1 cellular context compared by ENCODE assay signal in the genomic region with DNA sequence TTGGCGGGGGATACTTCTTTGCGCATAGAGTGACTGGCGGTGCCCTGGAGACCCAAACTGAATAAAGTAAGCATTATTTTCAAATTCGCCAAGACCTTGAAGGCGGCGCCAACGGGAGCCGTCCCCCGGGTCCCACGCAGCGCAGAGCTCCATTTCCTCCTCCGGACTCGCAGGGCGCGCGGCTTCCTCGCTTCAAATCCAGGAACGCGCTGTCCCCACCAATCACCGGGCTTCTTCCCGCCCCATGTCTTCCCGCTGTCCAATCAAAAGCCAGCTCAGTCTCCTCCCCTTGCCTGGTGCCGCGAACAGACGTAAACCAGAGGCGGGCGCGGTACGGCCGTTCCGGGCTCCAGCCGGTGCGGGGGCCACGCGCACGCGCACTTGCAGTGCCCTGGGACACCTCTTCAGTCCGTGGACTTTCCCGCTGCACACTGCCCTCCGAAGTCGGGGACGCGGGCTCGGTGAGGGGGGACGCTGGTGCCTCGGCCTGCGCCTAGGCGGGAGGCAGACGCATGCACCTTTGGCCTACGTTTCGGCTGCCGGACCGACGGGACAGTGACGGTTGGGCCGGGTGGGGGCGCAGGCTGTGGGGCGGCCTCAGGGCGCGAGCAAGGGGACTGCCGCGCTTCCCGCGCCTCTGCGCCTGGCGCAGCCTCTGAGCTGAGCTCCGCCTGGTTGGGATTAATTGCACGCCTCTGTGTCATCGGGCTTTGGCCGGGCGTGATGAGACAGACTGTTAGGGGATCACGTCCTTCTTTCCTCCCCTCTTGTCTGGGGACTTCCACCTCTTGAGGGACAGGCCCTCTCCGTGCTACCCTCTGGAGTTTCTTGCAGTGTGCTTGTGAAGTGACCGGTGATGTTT.
TF ChIP-seq lines count a peak whose summit lies in the region.

A gene with protein sequence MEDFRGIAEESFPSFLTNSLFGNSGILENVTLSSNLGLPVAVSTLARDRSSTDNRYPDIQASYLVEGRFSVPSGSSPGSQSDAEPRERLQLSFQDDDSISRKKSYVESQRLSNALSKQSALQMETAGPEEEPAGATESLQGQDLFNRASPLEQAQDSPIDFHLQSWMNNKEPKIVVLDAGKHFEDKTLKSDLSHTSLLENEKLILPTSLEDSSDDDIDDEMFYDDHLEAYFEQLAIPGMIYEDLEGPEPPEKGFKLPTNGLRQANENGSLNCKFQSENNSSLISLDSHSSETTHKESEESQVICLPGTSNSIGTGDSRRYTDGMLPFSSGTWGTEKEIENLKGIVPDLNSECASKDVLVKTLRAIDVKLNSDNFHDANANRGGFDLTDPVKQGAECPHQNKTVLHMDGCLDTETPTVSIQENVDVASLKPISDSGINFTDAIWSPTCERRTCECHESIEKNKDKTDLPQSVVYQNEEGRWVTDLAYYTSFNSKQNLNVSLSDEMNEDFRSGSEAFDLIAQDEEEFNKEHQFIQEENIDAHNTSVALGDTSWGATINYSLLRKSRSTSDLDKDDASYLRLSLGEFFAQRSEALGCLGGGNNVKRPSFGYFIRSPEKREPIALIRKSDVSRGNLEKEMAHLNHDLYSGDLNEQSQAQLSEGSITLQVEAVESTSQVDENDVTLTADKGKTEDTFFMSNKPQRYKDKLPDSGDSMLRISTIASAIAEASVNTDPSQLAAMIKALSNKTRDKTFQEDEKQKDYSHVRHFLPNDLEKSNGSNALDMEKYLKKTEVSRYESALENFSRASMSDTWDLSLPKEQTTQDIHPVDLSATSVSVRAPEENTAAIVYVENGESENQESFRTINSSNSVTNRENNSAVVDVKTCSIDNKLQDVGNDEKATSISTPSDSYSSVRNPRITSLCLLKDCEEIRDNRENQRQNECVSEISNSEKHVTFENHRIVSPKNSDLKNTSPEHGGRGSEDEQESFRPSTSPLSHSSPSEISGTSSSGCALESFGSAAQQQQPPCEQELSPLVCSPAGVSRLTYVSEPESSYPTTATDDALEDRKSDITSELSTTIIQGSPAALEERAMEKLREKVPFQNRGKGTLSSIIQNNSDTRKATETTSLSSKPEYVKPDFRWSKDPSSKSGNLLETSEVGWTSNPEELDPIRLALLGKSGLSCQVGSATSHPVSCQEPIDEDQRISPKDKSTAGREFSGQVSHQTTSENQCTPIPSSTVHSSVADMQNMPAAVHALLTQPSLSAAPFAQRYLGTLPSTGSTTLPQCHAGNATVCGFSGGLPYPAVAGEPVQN (N-terminal part only) (plus strand): TSS at position 386 of the 862 bp plus-strand sequence. CDS start 8,063 bp downstream, outside the sequence.

TF ChIP-seq in HepG2, 621 proteins besides CTCF, POLR2A, EP300 and RAD21 (continued from another document and continues in another):
- TF ChIP-seq, protein P1, sequence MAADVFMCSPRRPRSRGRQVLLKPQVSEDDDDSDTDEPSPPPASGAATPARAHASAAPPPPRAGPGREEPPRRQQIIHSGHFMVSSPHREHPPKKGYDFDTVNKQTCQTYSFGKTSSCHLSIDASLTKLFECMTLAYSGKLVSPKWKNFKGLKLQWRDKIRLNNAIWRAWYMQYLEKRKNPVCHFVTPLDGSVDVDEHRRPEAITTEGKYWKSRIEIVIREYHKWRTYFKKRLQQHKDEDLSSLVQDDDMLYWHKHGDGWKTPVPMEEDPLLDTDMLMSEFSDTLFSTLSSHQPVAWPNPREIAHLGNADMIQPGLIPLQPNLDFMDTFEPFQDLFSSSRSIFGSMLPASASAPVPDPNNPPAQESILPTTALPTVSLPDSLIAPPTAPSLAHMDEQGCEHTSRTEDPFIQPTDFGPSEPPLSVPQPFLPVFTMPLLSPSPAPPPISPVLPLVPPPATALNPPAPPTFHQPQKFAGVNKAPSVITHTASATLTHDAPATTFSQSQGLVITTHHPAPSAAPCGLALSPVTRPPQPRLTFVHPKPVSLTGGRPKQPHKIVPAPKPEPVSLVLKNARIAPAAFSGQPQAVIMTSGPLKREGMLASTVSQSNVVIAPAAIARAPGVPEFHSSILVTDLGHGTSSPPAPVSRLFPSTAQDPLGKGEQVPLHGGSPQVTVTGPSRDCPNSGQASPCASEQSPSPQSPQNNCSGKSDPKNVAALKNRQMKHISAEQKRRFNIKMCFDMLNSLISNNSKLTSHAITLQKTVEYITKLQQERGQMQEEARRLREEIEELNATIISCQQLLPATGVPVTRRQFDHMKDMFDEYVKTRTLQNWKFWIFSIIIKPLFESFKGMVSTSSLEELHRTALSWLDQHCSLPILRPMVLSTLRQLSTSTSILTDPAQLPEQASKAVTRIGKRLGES (CRISPR knock-in tag; IDR thresholded peaks at IDR 0.05; ENCODE audit: borderline replicate concordance) = peak; percentile 68; the same call in 1 of the 2 replicates
- TF ChIP-seq PAF1 (CRISPR knock-in tag; IDR thresholded peaks at IDR 0.05) (no peak), ZC3H13 (CRISPR knock-in tag; IDR thresholded peaks at IDR 0.05) (peak; percentile 89), TARDBP (CRISPR knock-in tag; IDR thresholded peaks at IDR 0.05) (peak; percentile 30; the same call in 1 of the 2 replicates), IKZF4 (CRISPR knock-in tag; IDR thresholded peaks at IDR 0.05; ENCODE audit: borderline replicate concordance, low read depth, not compliant biosample characterization) (peak; percentile 69), POLR2AphosphoS2 (IDR thresholded peaks at IDR 0.05; ENCODE audit: low read depth, low read length) (no peak), HOXA5 (CRISPR knock-in tag; IDR thresholded peaks at IDR 0.05) (peak; percentile 87; the same call in 1 of the 2 replicates), KLF13 (CRISPR knock-in tag; IDR thresholded peaks at IDR 0.05) (no peak), CBX1 (IDR thresholded peaks at IDR 0.05; ENCODE audit: low read depth) (peak; percentile 64), SAP130 (CRISPR knock-in tag; IDR thresholded peaks at IDR 0.05; ENCODE audit: low read depth) (peak; percentile 88), NCOR1 (IDR thresholded peaks at IDR 0.05; ENCODE audit: borderline replicate concordance, low read length) (no peak), XRCC5 (optimal IDR thresholded peaks at IDR 0.05; ENCODE audit: low read length) (peak; percentile 71), RNF2 (conservative IDR thresholded peaks at IDR 0.05; ENCODE audit: low read depth) (0 out of 2 replicates have a peak, but pooled peaks have one; percentile 29), ZFP90 (CRISPR knock-in tag; IDR thresholded peaks at IDR 0.05; ENCODE audit: borderline replicate concordance) (peak; percentile 88), ZNF256 (CRISPR knock-in tag; conservative IDR thresholded peaks at IDR 0.05) (peak; percentile 95), HOXA3 (CRISPR knock-in tag; IDR thresholded peaks at IDR 0.05) (peak; percentile 86), WIZ (CRISPR knock-in tag; IDR thresholded peaks at IDR 0.05) (peak; percentile 36; the same call in 1 of the 2 replicates), JARID2 (CRISPR knock-in tag; IDR thresholded peaks at IDR 0.05; ENCODE audit: insufficient replicate concordance) (no peak), NFKB2 (CRISPR knock-in tag; IDR thresholded peaks at IDR 0.05; ENCODE audit: borderline replicate concordance) (peak; percentile 72; the same call in 1 of the 2 replicates), ARNT (IDR thresholded peaks at IDR 0.05) (no peak), RELA (CRISPR knock-in tag; IDR thresholded peaks at IDR 0.05) (peak; percentile 91), STAG1 (CRISPR knock-in tag; IDR thresholded peaks at IDR 0.05) (no peak; the same call in 1 of the 2 replicates), ZNF75D (CRISPR knock-in tag; IDR thresholded peaks at IDR 0.05; ENCODE audit: borderline replicate concordance) (no peak)
- TF ChIP-seq, protein P2, sequence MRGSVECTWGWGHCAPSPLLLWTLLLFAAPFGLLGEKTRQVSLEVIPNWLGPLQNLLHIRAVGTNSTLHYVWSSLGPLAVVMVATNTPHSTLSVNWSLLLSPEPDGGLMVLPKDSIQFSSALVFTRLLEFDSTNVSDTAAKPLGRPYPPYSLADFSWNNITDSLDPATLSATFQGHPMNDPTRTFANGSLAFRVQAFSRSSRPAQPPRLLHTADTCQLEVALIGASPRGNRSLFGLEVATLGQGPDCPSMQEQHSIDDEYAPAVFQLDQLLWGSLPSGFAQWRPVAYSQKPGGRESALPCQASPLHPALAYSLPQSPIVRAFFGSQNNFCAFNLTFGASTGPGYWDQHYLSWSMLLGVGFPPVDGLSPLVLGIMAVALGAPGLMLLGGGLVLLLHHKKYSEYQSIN (CRISPR knock-in tag; IDR thresholded peaks at IDR 0.05; ENCODE audit: borderline replicate concordance) = no peak
- TF ChIP-seq, protein P3, sequence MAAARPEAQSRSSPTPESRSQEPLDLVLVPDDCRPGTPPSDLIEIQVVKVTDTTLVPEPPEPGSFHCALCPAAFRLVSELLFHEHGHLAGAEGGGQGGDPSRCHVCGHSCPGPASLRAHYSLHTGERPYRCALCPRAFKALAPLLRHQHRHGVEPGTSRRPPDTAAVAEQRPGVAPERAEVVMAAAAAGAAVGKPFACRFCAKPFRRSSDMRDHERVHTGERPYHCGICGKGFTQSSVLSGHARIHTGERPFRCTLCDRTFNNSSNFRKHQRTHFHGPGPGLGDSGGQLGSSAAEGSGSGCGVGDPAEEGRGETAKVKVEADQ (CRISPR knock-in tag; IDR thresholded peaks at IDR 0.05; ENCODE audit: borderline replicate concordance) = peak; percentile 90
- TF ChIP-seq, protein P4, sequence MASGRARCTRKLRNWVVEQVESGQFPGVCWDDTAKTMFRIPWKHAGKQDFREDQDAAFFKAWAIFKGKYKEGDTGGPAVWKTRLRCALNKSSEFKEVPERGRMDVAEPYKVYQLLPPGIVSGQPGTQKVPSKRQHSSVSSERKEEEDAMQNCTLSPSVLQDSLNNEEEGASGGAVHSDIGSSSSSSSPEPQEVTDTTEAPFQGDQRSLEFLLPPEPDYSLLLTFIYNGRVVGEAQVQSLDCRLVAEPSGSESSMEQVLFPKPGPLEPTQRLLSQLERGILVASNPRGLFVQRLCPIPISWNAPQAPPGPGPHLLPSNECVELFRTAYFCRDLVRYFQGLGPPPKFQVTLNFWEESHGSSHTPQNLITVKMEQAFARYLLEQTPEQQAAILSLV (CRISPR knock-in tag; IDR thresholded peaks at IDR 0.05; ENCODE audit: borderline replicate concordance) = peak; percentile 95
- TF ChIP-seq, protein P5, sequence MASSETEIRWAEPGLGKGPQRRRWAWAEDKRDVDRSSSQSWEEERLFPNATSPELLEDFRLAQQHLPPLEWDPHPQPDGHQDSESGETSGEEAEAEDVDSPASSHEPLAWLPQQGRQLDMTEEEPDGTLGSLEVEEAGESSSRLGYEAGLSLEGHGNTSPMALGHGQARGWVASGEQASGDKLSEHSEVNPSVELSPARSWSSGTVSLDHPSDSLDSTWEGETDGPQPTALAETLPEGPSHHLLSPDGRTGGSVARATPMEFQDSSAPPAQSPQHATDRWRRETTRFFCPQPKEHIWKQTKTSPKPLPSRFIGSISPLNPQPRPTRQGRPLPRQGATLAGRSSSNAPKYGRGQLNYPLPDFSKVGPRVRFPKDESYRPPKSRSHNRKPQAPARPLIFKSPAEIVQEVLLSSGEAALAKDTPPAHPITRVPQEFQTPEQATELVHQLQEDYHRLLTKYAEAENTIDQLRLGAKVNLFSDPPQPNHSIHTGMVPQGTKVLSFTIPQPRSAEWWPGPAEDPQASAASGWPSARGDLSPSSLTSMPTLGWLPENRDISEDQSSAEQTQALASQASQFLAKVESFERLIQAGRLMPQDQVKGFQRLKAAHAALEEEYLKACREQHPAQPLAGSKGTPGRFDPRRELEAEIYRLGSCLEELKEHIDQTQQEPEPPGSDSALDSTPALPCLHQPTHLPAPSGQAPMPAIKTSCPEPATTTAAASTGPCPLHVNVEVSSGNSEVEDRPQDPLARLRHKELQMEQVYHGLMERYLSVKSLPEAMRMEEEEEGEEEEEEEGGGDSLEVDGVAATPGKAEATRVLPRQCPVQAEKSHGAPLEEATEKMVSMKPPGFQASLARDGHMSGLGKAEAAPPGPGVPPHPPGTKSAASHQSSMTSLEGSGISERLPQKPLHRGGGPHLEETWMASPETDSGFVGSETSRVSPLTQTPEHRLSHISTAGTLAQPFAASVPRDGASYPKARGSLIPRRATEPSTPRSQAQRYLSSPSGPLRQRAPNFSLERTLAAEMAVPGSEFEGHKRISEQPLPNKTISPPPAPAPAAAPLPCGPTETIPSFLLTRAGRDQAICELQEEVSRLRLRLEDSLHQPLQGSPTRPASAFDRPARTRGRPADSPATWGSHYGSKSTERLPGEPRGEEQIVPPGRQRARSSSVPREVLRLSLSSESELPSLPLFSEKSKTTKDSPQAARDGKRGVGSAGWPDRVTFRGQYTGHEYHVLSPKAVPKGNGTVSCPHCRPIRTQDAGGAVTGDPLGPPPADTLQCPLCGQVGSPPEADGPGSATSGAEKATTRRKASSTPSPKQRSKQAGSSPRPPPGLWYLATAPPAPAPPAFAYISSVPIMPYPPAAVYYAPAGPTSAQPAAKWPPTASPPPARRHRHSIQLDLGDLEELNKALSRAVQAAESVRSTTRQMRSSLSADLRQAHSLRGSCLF (CRISPR knock-in tag; IDR thresholded peaks at IDR 0.05; ENCODE audit: borderline replicate concordance) = 0 out of 2 replicates have a peak, but pooled peaks have one; percentile 65
- TF ChIP-seq, protein P6, sequence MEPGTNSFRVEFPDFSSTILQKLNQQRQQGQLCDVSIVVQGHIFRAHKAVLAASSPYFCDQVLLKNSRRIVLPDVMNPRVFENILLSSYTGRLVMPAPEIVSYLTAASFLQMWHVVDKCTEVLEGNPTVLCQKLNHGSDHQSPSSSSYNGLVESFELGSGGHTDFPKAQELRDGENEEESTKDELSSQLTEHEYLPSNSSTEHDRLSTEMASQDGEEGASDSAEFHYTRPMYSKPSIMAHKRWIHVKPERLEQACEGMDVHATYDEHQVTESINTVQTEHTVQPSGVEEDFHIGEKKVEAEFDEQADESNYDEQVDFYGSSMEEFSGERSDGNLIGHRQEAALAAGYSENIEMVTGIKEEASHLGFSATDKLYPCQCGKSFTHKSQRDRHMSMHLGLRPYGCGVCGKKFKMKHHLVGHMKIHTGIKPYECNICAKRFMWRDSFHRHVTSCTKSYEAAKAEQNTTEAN (CRISPR knock-in tag; conservative IDR thresholded peaks at IDR 0.05) = peak; percentile 69; the same call in 1 of the 2 replicates
- TF ChIP-seq, protein P7, sequence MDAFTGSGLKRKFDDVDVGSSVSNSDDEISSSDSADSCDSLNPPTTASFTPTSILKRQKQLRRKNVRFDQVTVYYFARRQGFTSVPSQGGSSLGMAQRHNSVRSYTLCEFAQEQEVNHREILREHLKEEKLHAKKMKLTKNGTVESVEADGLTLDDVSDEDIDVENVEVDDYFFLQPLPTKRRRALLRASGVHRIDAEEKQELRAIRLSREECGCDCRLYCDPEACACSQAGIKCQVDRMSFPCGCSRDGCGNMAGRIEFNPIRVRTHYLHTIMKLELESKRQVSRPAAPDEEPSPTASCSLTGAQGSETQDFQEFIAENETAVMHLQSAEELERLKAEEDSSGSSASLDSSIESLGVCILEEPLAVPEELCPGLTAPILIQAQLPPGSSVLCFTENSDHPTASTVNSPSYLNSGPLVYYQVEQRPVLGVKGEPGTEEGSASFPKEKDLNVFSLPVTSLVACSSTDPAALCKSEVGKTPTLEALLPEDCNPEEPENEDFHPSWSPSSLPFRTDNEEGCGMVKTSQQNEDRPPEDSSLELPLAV (CRISPR knock-in tag; conservative IDR thresholded peaks at IDR 0.05; ENCODE audit: low read depth) = no peak
- TF ChIP-seq, protein P8, sequence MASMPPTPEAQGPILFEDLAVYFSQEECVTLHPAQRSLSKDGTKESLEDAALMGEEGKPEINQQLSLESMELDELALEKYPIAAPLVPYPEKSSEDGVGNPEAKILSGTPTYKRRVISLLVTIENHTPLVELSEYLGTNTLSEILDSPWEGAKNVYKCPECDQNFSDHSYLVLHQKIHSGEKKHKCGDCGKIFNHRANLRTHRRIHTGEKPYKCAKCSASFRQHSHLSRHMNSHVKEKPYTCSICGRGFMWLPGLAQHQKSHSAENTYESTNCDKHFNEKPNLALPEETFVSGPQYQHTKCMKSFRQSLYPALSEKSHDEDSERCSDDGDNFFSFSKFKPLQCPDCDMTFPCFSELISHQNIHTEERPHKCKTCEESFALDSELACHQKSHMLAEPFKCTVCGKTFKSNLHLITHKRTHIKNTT (CRISPR knock-in tag; IDR thresholded peaks at IDR 0.05) = peak; percentile 73; the same call in 1 of the 2 replicates
